ENCODE assay signal across 9 cellular contexts in the genomic region with DNA sequence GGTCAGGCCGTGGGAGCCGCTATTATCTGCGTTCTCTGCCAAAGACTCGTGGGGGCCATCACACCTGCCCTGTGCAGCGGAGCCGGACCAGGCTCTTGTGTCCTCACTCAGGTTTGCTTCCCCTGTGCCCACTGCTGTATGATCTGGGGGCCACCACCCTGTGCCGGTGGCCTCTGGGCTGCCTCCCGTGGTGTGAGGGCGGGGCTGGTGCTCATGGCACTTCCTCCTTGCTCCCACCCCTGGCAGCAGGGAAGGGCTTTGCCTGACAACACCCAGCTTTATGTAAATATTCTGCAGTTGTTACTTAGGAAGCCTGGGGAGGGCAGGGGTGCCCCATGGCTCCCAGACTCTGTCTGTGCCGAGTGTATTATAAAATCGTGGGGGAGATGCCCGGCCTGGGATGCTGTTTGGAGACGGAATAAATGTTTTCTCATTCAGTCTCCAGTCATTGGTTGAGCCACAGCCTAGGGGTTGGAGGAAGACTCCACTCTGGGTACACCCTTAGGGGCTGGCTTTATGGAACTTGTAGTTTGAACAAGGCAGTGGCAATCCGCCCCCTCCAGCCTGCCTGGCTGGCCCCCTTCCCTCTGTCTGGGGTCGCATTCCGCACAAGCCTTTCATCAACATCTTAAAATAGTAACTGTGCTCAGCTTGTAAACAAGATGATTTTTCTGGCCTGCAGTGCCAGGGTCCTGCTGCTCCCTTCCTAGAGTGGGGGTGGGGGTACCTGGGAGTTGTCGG. TPM values are rescaled to one million over a fixed set of nuclear protein-coding genes. Genes with fewer than 3 reads are reported as not detected.
DNase-seq lines count a peak whose midpoint lies in the region; ATAC-seq and TF ChIP-seq lines count a peak whose summit lies in the region.
"Had no signal": no experiment of that assay in that cellular context is flagged by ENCODE, and none has a peak within 500 bp of the region (broad histone marks: within the 10 kb centered on the region; RNA-seq: fewer than 3 reads in every experiment).

No MANE protein-coding gene starts in this region.

- H3K36me3 Mint-ChIP-seq in activated naive CD4-positive, alpha-beta T cell treated with anti-CD3 and anti-CD28 coated beads, Interleukin-2, amount 10 ng/mL, durations not matched to agents 7 days and 5 days, result peaks cover 43% of the 10 kb centered on the region
- H3K36me3 Mint-ChIP-seq in activated CD8-positive, alpha-beta T cell treated with anti-CD3 and anti-CD28 coated beads, Interleukin-2, amount 10 ng/mL, durations not matched to agents 7 days and 5 days (ENCODE audit: low read depth), result peaks cover 35% of the 10 kb centered on the region

- H3K4me3 Mint-ChIP-seq in activated naive CD4-positive, alpha-beta T cell treated with anti-CD3 and anti-CD28 coated beads, Interleukin-2, amount 10 ng/mL, durations not matched to agents 7 days and 5 days, result no peak overlapping the region
- H3K4me3 Mint-ChIP-seq in activated CD8-positive, alpha-beta T cell treated with anti-CD3 and anti-CD28 coated beads, Interleukin-2, amount 10 ng/mL, durations not matched to agents 7 days and 5 days, result no peak overlapping the region

- CTCF ChIA-PET in activated naive CD4-positive, alpha-beta T cell treated with anti-CD3 and anti-CD28 coated beads, Interleukin-2, amount 10 ng/mL, durations not matched to agents 7 days and 5 days (lab: Charles Lee), result interaction anchor here (1.3 kb wide), 1 partner anchor 12 kb away, joined by 3 read pairs; no protein-coding TSS in a partner anchor
- CTCF ChIA-PET in activated CD8-positive, alpha-beta T cell treated with anti-CD3 and anti-CD28 coated beads, Interleukin-2, amount 10 ng/mL, durations not matched to agents 7 days and 5 days (lab: Charles Lee), result interaction anchor here (0.9 to 1.2 kb wide), 2 partner anchors 32 to 34 kb away, joined by 3 read pairs; no protein-coding TSS in a partner anchor

- ATAC-seq in activated CD8-positive, alpha-beta T cell treated with anti-CD3 and anti-CD28 coated beads, Interleukin-2, amount 10 ng/mL, durations not matched to agents 7 days and 5 days, result no peak
- ATAC-seq in upper lobe of left lung (ENCODE audit: low FRiP score in 2 of 2), result peak in 1 of 2 donors; percentile 29
- no peak for ATAC-seq in GM19452 (IDR thresholded peaks at IDR 0.05; ENCODE audit: unreplicated experiment)
- ATAC-seq in HG02571 (IDR thresholded peaks at IDR 0.05; ENCODE audit: unreplicated experiment), result no peak
- ATAC-seq in HG03039 (IDR thresholded peaks at IDR 0.05; ENCODE audit: unreplicated experiment), result no peak

- peaks cover 73% of the 10 kb centered on the region for H3K4me1 Mint-ChIP-seq in activated naive CD4-positive, alpha-beta T cell treated with anti-CD3 and anti-CD28 coated beads, Interleukin-2, amount 10 ng/mL, durations not matched to agents 7 days and 5 days
- peaks cover 74% of the 10 kb centered on the region for H3K4me1 Mint-ChIP-seq in activated CD8-positive, alpha-beta T cell treated with anti-CD3 and anti-CD28 coated beads, Interleukin-2, amount 10 ng/mL, durations not matched to agents 7 days and 5 days (ENCODE audit: low read depth)

- H3K9me3 ChIP-seq in upper lobe of left lung, result no peaks in the 10 kb centered on the region

- H3K36me3 ChIP-seq in upper lobe of left lung, result peaks cover 0 to 31% (median 14%) of the 10 kb centered on the region in 4 donors

- peak overlapping the region; percentile 87 for H3K27ac Mint-ChIP-seq in activated naive CD4-positive, alpha-beta T cell treated with anti-CD3 and anti-CD28 coated beads, Interleukin-2, amount 10 ng/mL, durations not matched to agents 7 days and 5 days
- peak overlapping the region; percentile 82 for H3K27ac Mint-ChIP-seq in activated CD8-positive, alpha-beta T cell treated with anti-CD3 and anti-CD28 coated beads, Interleukin-2, amount 10 ng/mL, durations not matched to agents 7 days and 5 days

- DNase-seq in activated naive CD4-positive, alpha-beta T cell treated with anti-CD3 and anti-CD28 coated beads, Interleukin-2, amount 10 ng/mL, durations not matched to agents 7 days and 5 days, result peak; percentile 39
- no peak for DNase-seq in activated naive CD4-positive, alpha-beta T cell treated with anti-CD3 and anti-CD28 coated beads, Interleukin-2, amount 50 U/mL, for 16 hours
- DNase-seq in activated CD8-positive, alpha-beta T cell treated with anti-CD3 and anti-CD28 coated beads, Interleukin-2, amount 10 ng/mL, durations not matched to agents 7 days and 5 days, result no peak
- peak; percentile 84 to 88 for DNase-seq in upper lobe of left lung

- no peak for TF ChIP-seq EP300 in upper lobe of left lung (IDR thresholded peaks at IDR 0.05)

- peak overlapping the region in 2 of 4 donors; percentile 1 to 24 for H3K4me3 ChIP-seq in upper lobe of left lung

- H3K27me3 ChIP-seq in layer of hippocampus (ENCODE audit: control insufficient read depth, insufficient read depth, low read length) (no peaks in the 10 kb centered on the region), upper lobe of left lung (no peaks in the 10 kb centered on the region)

- no peaks in the 10 kb centered on the region for H3K9me3 Mint-ChIP-seq in activated naive CD4-positive, alpha-beta T cell treated with anti-CD3 and anti-CD28 coated beads, Interleukin-2, amount 10 ng/mL, durations not matched to agents 7 days and 5 days
- no peaks in the 10 kb centered on the region for H3K9me3 Mint-ChIP-seq in activated CD8-positive, alpha-beta T cell treated with anti-CD3 and anti-CD28 coated beads, Interleukin-2, amount 10 ng/mL, durations not matched to agents 7 days and 5 days (ENCODE audit: insufficient read depth)

- H3K27ac ChIP-seq in layer of hippocampus (ENCODE audit: low read depth, low read length), result peak overlapping the region; percentile 82
- peak overlapping the region; percentile 83 to 95 (median 92) for H3K27ac ChIP-seq in upper lobe of left lung

- no peaks in the 10 kb centered on the region for H3K27me3 Mint-ChIP-seq in activated naive CD4-positive, alpha-beta T cell treated with anti-CD3 and anti-CD28 coated beads, Interleukin-2, amount 10 ng/mL, durations not matched to agents 7 days and 5 days
- no peaks in the 10 kb centered on the region for H3K27me3 Mint-ChIP-seq in activated CD8-positive, alpha-beta T cell treated with anti-CD3 and anti-CD28 coated beads, Interleukin-2, amount 10 ng/mL, durations not matched to agents 7 days and 5 days (ENCODE audit: low read depth)

- TF ChIP-seq CTCF in upper lobe of left lung (IDR thresholded peaks at IDR 0.05), result no peak

- POLR2A ChIA-PET in activated CD8-positive, alpha-beta T cell treated with anti-CD3 and anti-CD28 coated beads, Interleukin-2, amount 10 ng/mL, durations not matched to agents 7 days and 5 days (lab: Charles Lee), result interaction anchor here (1.2 kb wide), 1 partner anchor 14 kb away, joined by 3 read pairs; a partner anchor contains a TSS

- TF ChIP-seq POLR2A in upper lobe of left lung (IDR thresholded peaks at IDR 0.05), result peak in 1 of 4 donors; percentile 50

- 26 to 28% methylated on average over 13 to 17 of the region's 17 CpGs for WGBS in upper lobe of left lung, 2 donors

- peaks cover 77 to 91% (median 83%) of the 10 kb centered on the region in 4 donors for H3K4me1 ChIP-seq in upper lobe of left lung

RNA-seq across cellular contexts. Expression of a gene that starts 4.1 kb away (rescaled TPM):
- total RNA-seq in activated CD8-positive, alpha-beta T cell treated with anti-CD3 and anti-CD28 coated beads, Interleukin-2, amount 10 ng/mL, durations not matched to agents 7 days and 5 days, result 10 to 100 TPM; 41.1 to 44.3 TPM
- total RNA-seq in upper lobe of left lung, result 100 to 1,000 TPM; 110 to 265 (median 179) TPM

RNA-seq across cellular contexts. Expression of a gene that starts 14.4 kb away (rescaled TPM):
- total RNA-seq in activated CD8-positive, alpha-beta T cell treated with anti-CD3 and anti-CD28 coated beads, Interleukin-2, amount 10 ng/mL, durations not matched to agents 7 days and 5 days, result 100 to 1,000 TPM; 139 to 142 TPM
- total RNA-seq in upper lobe of left lung, result 10 to 100 TPM in 3 of 6 donors, 1 to 10 TPM in 3; 2.8 to 16.0 (median 9.0) TPM

RNA-seq across cellular contexts. Expression of a gene that starts 14.7 kb away (rescaled TPM):
- 10 to 100 TPM; 17.7 to 20.7 TPM for total RNA-seq in activated CD8-positive, alpha-beta T cell treated with anti-CD3 and anti-CD28 coated beads, Interleukin-2, amount 10 ng/mL, durations not matched to agents 7 days and 5 days
- 100 to 1,000 TPM in 1 of 6 donors, 10 to 100 TPM in 5; 30.5 to 265 (median 44.2) TPM for total RNA-seq in upper lobe of left lung

RNA-seq across cellular contexts. Expression of a gene that starts 26.3 kb away (rescaled TPM):
- total RNA-seq in activated CD8-positive, alpha-beta T cell treated with anti-CD3 and anti-CD28 coated beads, Interleukin-2, amount 10 ng/mL, durations not matched to agents 7 days and 5 days, result not detected
- 1 to 10 TPM in 1 of 6 donors, under 1 TPM in 2, not detected in 3; 0.46 to 1.1 (median 0.54) TPM for total RNA-seq in upper lobe of left lung
- total RNA-seq: bronchial epithelial cell had no signal

RNA-seq across cellular contexts. Expression of a gene that starts 41.6 kb away (rescaled TPM):
- 100 to 1,000 TPM; 108 to 114 TPM for total RNA-seq in activated CD8-positive, alpha-beta T cell treated with anti-CD3 and anti-CD28 coated beads, Interleukin-2, amount 10 ng/mL, durations not matched to agents 7 days and 5 days
- total RNA-seq in upper lobe of left lung, result 1 to 10 TPM in 5 of 6 donors, not detected in 1; 1.4 to 6.4 (median 3.5) TPM

Comparison
In these comparisons a context has a peak if more than half of its experiments do, and no peak if none do; other contexts are left out.
1. DNase-seq: peak in activated naive CD4-positive, alpha-beta T cell treated with anti-CD3 and anti-CD28 coated beads, Interleukin-2, amount 10 ng/mL, durations not matched to agents 7 days and 5 days (single experiment) and upper lobe of left lung (2 of 2); none in activated naive CD4-positive, alpha-beta T cell treated with anti-CD3 and anti-CD28 coated beads, Interleukin-2, amount 50 U/mL, for 16 hours (single experiment) and activated CD8-positive, alpha-beta T cell treated with anti-CD3 and anti-CD28 coated beads, Interleukin-2, amount 10 ng/mL, durations not matched to agents 7 days and 5 days (single experiment).
2. RNA of a gene that starts 14.4 kb away (total RNA-seq): 139 to 142 TPM in activated CD8-positive, alpha-beta T cell treated with anti-CD3 and anti-CD28 coated beads, Interleukin-2, amount 10 ng/mL, durations not matched to agents 7 days and 5 days; 2.8 to 16.0 TPM in upper lobe of left lung; every median in the first group is over 4 times any median in the second.